11 cellular contexts compared by ENCODE assay signal in genomic region chr1:219771039-219771438, GRCh38.
DNase-seq lines count a peak whose midpoint lies in the region.
"Had no signal": no experiment of that assay in that cellular context is flagged by ENCODE, and none has a peak within 500 bp of the region (broad histone marks: within the 10 kb centered on the region; RNA-seq: fewer than 3 reads in every experiment).

No MANE protein-coding gene starts in this region.

- H3K4me3 ChIP-seq in skeletal muscle cell (ENCODE audit: low read depth, low read length): no peak overlapping the region
- H3K4me3 ChIP-seq: cardiac muscle cell had no signal

- peak; percentile 51 for DNase-seq in GM04504 (ENCODE audit: low read depth)
- peak; percentile 99 for DNase-seq in RPMI7951 (ENCODE audit: low read depth)
- peak; percentile 80 for DNase-seq in fibroblast of gingiva (ENCODE audit: low read depth)
- DNase-seq in skeletal muscle cell (ENCODE audit: low read depth): peak; percentile 97
- no peak for DNase-seq in Ammon's horn (ENCODE audit: low spot score)
- no peak for DNase-seq in HuH-7 (ENCODE audit: low spot score)
- DNase-seq in NCI-H82 treated with DMSO at 0.1 percent for 48 hours (lab: John Stamatoyannopoulos, UW; ENCODE audit: unreplicated experiment): no peak
- no peak for DNase-seq in T-helper 1 cell
- DNase-seq: head of caudate nucleus, NCI-H446 treated with DMSO at 0.1 percent for 48 hours had no signal

Comparison
In these comparisons a context has a peak if more than half of its experiments do, and no peak if none do; other contexts are left out.
1. DNase-seq: peak in GM04504 (single experiment), RPMI7951 (single experiment), fibroblast of gingiva (single experiment) and skeletal muscle cell (single experiment); none in Ammon's horn (single experiment), HuH-7 (single experiment), NCI-H82 treated with DMSO at 0.1 percent for 48 hours (single experiment) and T-helper 1 cell (0 of 5).